Comparison of ENCODE assay signal across 1 cellular context in the genomic region with DNA sequence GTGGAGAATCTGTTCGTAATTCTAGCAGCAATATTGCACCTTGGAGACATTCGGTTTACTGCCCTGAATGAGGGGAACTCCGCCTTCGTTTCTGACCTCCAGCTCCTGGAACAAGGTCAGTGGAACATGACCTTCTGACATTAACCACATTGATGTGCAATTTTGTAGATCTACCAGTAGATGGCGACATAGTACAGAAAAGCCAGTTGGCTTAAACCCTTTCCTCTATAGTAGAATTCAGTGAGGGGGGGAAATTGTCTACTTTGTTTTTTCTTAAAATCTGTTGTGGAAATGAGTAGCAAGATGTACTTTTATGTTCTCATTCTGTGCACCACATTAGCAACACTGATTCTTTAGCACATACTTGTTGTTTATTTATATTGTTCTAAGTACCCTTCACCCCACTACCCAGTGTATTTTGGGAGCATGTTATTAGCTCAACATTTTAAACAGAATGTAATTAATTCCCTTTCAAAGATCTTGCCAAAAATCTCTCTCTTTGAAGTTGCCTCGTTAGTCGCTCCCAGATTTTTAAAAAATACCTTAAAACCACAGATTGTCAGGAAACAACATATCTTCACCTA.
TF ChIP-seq lines count a peak whose summit lies in the region.

No MANE protein-coding gene starts in this region.

TF ChIP-seq in GM23338, 12 proteins besides CTCF, POLR2A, EP300 and RAD21 (continued from another document):
- TF ChIP-seq, protein P1, sequence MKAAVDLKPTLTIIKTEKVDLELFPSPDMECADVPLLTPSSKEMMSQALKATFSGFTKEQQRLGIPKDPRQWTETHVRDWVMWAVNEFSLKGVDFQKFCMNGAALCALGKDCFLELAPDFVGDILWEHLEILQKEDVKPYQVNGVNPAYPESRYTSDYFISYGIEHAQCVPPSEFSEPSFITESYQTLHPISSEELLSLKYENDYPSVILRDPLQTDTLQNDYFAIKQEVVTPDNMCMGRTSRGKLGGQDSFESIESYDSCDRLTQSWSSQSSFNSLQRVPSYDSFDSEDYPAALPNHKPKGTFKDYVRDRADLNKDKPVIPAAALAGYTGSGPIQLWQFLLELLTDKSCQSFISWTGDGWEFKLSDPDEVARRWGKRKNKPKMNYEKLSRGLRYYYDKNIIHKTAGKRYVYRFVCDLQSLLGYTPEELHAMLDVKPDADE (IDR thresholded peaks at IDR 0.05), result no peak
- TF ChIP-seq, protein P2, sequence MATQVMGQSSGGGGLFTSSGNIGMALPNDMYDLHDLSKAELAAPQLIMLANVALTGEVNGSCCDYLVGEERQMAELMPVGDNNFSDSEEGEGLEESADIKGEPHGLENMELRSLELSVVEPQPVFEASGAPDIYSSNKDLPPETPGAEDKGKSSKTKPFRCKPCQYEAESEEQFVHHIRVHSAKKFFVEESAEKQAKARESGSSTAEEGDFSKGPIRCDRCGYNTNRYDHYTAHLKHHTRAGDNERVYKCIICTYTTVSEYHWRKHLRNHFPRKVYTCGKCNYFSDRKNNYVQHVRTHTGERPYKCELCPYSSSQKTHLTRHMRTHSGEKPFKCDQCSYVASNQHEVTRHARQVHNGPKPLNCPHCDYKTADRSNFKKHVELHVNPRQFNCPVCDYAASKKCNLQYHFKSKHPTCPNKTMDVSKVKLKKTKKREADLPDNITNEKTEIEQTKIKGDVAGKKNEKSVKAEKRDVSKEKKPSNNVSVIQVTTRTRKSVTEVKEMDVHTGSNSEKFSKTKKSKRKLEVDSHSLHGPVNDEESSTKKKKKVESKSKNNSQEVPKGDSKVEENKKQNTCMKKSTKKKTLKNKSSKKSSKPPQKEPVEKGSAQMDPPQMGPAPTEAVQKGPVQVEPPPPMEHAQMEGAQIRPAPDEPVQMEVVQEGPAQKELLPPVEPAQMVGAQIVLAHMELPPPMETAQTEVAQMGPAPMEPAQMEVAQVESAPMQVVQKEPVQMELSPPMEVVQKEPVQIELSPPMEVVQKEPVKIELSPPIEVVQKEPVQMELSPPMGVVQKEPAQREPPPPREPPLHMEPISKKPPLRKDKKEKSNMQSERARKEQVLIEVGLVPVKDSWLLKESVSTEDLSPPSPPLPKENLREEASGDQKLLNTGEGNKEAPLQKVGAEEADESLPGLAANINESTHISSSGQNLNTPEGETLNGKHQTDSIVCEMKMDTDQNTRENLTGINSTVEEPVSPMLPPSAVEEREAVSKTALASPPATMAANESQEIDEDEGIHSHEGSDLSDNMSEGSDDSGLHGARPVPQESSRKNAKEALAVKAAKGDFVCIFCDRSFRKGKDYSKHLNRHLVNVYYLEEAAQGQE (IDR thresholded peaks at IDR 0.05; ENCODE audit: unreplicated experiment), result no peak
- TF ChIP-seq ZNF331 (CRISPR knock-in tag; IDR thresholded peaks at IDR 0.05; ENCODE audit: low read depth) (no peak), STAT1 (IDR thresholded peaks at IDR 0.05; ENCODE audit: unreplicated experiment) (no peak), POLR2AphosphoS5 (IDR thresholded peaks at IDR 0.05; ENCODE audit: low read depth) (no peak), JUNB (IDR thresholded peaks at IDR 0.05; ENCODE audit: unreplicated experiment) (no peak), EZH2phosphoT487 (IDR thresholded peaks at IDR 0.05; ENCODE audit: unreplicated experiment) (no peak)
TF ChIP-seq in GM23338: peak in this region for 0.
